In genomic region chr1:43058545-43059360, GRCh38 we compare ENCODE assay signal across 9 cellular contexts.
DNase-seq lines count a peak whose midpoint lies in the region; ATAC-seq and TF ChIP-seq lines count a peak whose summit lies in the region.
"Had no signal": no experiment of that assay in that cellular context is flagged by ENCODE, and none has a peak within 500 bp of the region (broad histone marks: within the 10 kb centered on the region; RNA-seq: fewer than 3 reads in every experiment).

No MANE protein-coding gene starts in this region.

- in situ Hi-C loops in GM13976 (cut with MboI; ENCODE audit: low sequenced_read_pairs, unreplicated experiment): no loop called here

- H3K79me2 ChIP-seq in ACC112 (ENCODE audit: control insufficient read depth, insufficient read depth, low read length, unreplicated experiment): no peaks in the 10 kb centered on the region

- H3K4me1 Mint-ChIP-seq in activated T-cell treated with anti-CD3 and anti-CD28 coated beads, Interleukin-2, amount 50 U/mL, for 72 hours (ENCODE audit: low read depth): peaks cover 11% of the 10 kb centered on the region

- H3K4me1 ChIP-seq in ACC112 (ENCODE audit: control insufficient read depth, insufficient read depth, low read length, unreplicated experiment): peaks cover 11% of the 10 kb centered on the region

- DNase-seq in HK-2 (ENCODE audit: unreplicated experiment) (peak; percentile 27), left kidney (ENCODE audit: low read depth, low spot score) (peak; percentile 84), COLO829 (ENCODE audit: low spot score) (no peak), D341Med (ENCODE audit: low spot score) (no peak), GM13976 (ENCODE audit: low spot score) (no peak)
- DNase-seq in activated T-cell treated with anti-CD3 and anti-CD28 coated beads, Interleukin-2, amount 50 U/mL, for 72 hours: peak in 1 of 2 donors; percentile 11
- DNase-seq: left colon had no signal

- peak overlapping the region in 1 of 2 donors; percentile 20 for H3K4me3 Mint-ChIP-seq in activated T-cell treated with anti-CD3 and anti-CD28 coated beads, Interleukin-2, amount 50 U/mL, for 72 hours

- H3K4me3 ChIP-seq in ACC112 (ENCODE audit: low read depth, low read length): no peak overlapping the region

- no peaks in the 10 kb centered on the region for H3K36me3 ChIP-seq in ACC112 (ENCODE audit: insufficient read depth, low read length)

- peaks cover 0 to 2% of the 10 kb centered on the region in 2 donors for H3K9me3 Mint-ChIP-seq in activated T-cell treated with anti-CD3 and anti-CD28 coated beads, Interleukin-2, amount 50 U/mL, for 72 hours

- H3K27me3 Mint-ChIP-seq in activated T-cell treated with anti-CD3 and anti-CD28 coated beads, Interleukin-2, amount 50 U/mL, for 72 hours (ENCODE audit: low read depth): no peaks in the 10 kb centered on the region

- no peak for TF ChIP-seq CTCF in GM13976 (IDR thresholded peaks at IDR 0.05; ENCODE audit: borderline replicate concordance, control extremely low read depth, extremely low read depth, insufficient read depth, missing control alignments)

- no peak overlapping the region for H3K27ac ChIP-seq in ACC112 (ENCODE audit: low read depth, low read length)

- H2AFZ ChIP-seq in ACC112 (ENCODE audit: low read length, unreplicated experiment): peak overlapping the region; percentile 72

- peak; percentile 29 to 65 for ATAC-seq in activated T-cell treated with anti-CD3 and anti-CD28 coated beads, Interleukin-2, amount 50 U/mL, for 72 hours (replicated peaks in 1 of 2)
- no peak for ATAC-seq in GM21447 (IDR thresholded peaks at IDR 0.05; ENCODE audit: unreplicated experiment)
- ATAC-seq: left colon had no signal

- no peaks in the 10 kb centered on the region for H3K36me3 Mint-ChIP-seq in activated T-cell treated with anti-CD3 and anti-CD28 coated beads, Interleukin-2, amount 50 U/mL, for 72 hours (ENCODE audit: insufficient read depth in 2 of 2)

- H3K27me3 ChIP-seq in ACC112 (ENCODE audit: insufficient read depth, low read length): no peaks in the 10 kb centered on the region

- H3K27ac Mint-ChIP-seq in activated T-cell treated with anti-CD3 and anti-CD28 coated beads, Interleukin-2, amount 50 U/mL, for 72 hours: no peak overlapping the region

Comparison
In these comparisons a context has a peak if more than half of its experiments do, and no peak if none do; other contexts are left out.
1. DNase-seq: peak in HK-2 (single experiment) and left kidney (single experiment); none in COLO829 (single experiment), D341Med (single experiment) and GM13976 (single experiment).